8 cellular contexts compared by ENCODE assay signal in genomic region chr15:74906450-74907276, GRCh38. TPM values are rescaled to one million over a fixed set of nuclear protein-coding genes. Genes with fewer than 3 reads are reported as not detected.
DNase-seq lines count a peak whose midpoint lies in the region; ATAC-seq and TF ChIP-seq lines count a peak whose summit lies in the region.

Gene FAM219B, minus strand, starts transcription at chr15:74906851. Its CDS starts 51 bp downstream, at chr15:74906800.

- H3F3A ChIP-seq in PC-3 (ENCODE audit: low read length, unreplicated experiment): peaks cover 4% of the 10 kb centered on the region

- H3K4me2 ChIP-seq in PC-3 (ENCODE audit: low read length): peak within 1 kb of the TSS; percentile 86

- peak within 1 kb of the TSS; percentile 97 for H3K27ac Mint-ChIP-seq in Caco-2 (ENCODE audit: unreplicated experiment)
- peak within 1 kb of the TSS; percentile 95 for H3K27ac Mint-ChIP-seq in activated T-cell treated with anti-CD3 and anti-CD28 coated beads, Interleukin-2, amount 50 U/mL, for 24 hours

- CTCF ChIA-PET in Caco-2 (lab: Charles Lee): interaction anchor here (0.6 to 2.3 kb wide), 6 partner anchors 28 to 137 kb away, joined by 3 to 8 read pairs (median 5); partner anchors contain the start of gene RPP25
- CTCF ChIA-PET in PC-3 (lab: Charles Lee): interaction anchor here (0.6 kb wide), 1 partner anchor 222 kb away, joined by 3 read pairs; no protein-coding TSS in a partner anchor

- no peaks in the 10 kb centered on the region for H3K4me1 Mint-ChIP-seq in Caco-2 (ENCODE audit: low read depth, unreplicated experiment)
- peaks cover 41% of the 10 kb centered on the region for H3K4me1 Mint-ChIP-seq in activated T-cell treated with anti-CD3 and anti-CD28 coated beads, Interleukin-2, amount 50 U/mL, for 24 hours (ENCODE audit: low read depth)

- peak within 1 kb of the TSS; percentile 100 for H2AFZ ChIP-seq in PC-3 (ENCODE audit: low read length)

- H3K9me3 ChIP-seq in Caco-2 (no peaks in the 10 kb centered on the region), PC-3 (ENCODE audit: low read length) (no peaks in the 10 kb centered on the region), mucosa of rectum (ENCODE audit: control insufficient read depth in 2 of 2, low read length in 2 of 2) (no peaks in the 10 kb centered on the region)

- peaks cover 57% of the 10 kb centered on the region for H3K36me3 Mint-ChIP-seq in Caco-2 (ENCODE audit: insufficient read depth, unreplicated experiment)
- H3K36me3 Mint-ChIP-seq in activated T-cell treated with anti-CD3 and anti-CD28 coated beads, Interleukin-2, amount 50 U/mL, for 24 hours (ENCODE audit: low read depth): peaks cover 83% of the 10 kb centered on the region

- TF ChIP-seq POLR2A in erythroblast (IDR thresholded peaks at IDR 0.05; ENCODE audit: low read length): peak; percentile 75

- H3K79me2 ChIP-seq in PC-3 (ENCODE audit: low read length): peaks cover 21% of the 10 kb centered on the region

- ATAC-seq in GM21390 (IDR thresholded peaks at IDR 0.05; ENCODE audit: unreplicated experiment) (peak; percentile 74), PC-3 (peak; percentile 86)

- peak within 1 kb of the TSS; percentile 79 for H3K4me3 ChIP-seq in Caco-2 (ENCODE audit: low read depth, low read length)
- peak within 1 kb of the TSS; percentile 92 for H3K4me3 ChIP-seq in PC-3 (ENCODE audit: low read length)
- peak within 1 kb of the TSS; percentile 80 to 90 for H3K4me3 ChIP-seq in mucosa of rectum (ENCODE audit: low read length in 2 of 2)

- intact Hi-C loops in Caco-2 (cut with micrococcal nuclease; ENCODE audit: unreplicated experiment): loop anchor here (2.0 to 5.0 kb wide), 3 partner anchors 34 to 64 kb away; partner anchors contain the start of genes SCAMP2 and ULK3
- intact Hi-C loops in PC-3 (cut with micrococcal nuclease): loop anchor here (10.0 kb wide), 1 partner anchor 62 kb away; the partner anchor contains the start of gene ULK3

- H4K20me1 ChIP-seq in PC-3 (ENCODE audit: low read length): no peaks in the 10 kb centered on the region

- peak within 1 kb of the TSS; percentile 58 for H3K27ac ChIP-seq in PC-3 (ENCODE audit: low read length)
- H3K27ac ChIP-seq in mucosa of rectum (ENCODE audit: low read depth in 2 of 2, low read length in 2 of 2): peak within 1 kb of the TSS; percentile 87 to 92

- no TSS peak for BruUV-seq in Caco-2 (replicated peaks; lab: Mats Ljungman, UMichigan)
- TSS peak; percentile 87 for BruUV-seq in PC-3 (replicated peaks; lab: Mats Ljungman, UMichigan)

- DNase-seq in Caco-2 (peak; percentile 88 to 93), HuH-7.5 (ENCODE audit: low spot score) (peak; percentile 94), PC-3 (peak; percentile 83), erythroblast (lab: John Stamatoyannopoulos, UW) (peak; percentile 90 to 92)
- peak; percentile 87 for DNase-seq in activated T-cell treated with anti-CD3 and anti-CD28 coated beads, Interleukin-2, amount 50 U/mL, for 24 hours
- peak; percentile 90 for DNase-seq in stimulated activated CD8-positive, alpha-beta memory T cell treated with anti-CD3 and anti-CD28 coated beads, Interleukin-4, amount 100 ng/mL, for 48 hours

- no peaks in the 10 kb centered on the region for H3K27me3 Mint-ChIP-seq in Caco-2 (ENCODE audit: insufficient read depth, unreplicated experiment)
- H3K27me3 Mint-ChIP-seq in activated T-cell treated with anti-CD3 and anti-CD28 coated beads, Interleukin-2, amount 50 U/mL, for 24 hours: no peaks in the 10 kb centered on the region

- POLR2A ChIA-PET in Caco-2 (lab: Charles Lee): interaction anchor here (0.5 to 2.0 kb wide), 9 partner anchors 8 to 123 kb away, joined by 3 to 12 read pairs (median 5); partner anchors contain the start of genes COX5A, MPI, RPP25 and ULK3
- POLR2A ChIA-PET in PC-3 (lab: Charles Lee; ENCODE audit: unreplicated experiment): interaction anchor here (0.6 kb wide), 2 partner anchors 27 to 29 kb away, joined by 3 read pairs; no protein-coding TSS in a partner anchor

- H3K9me3 Mint-ChIP-seq in Caco-2 (ENCODE audit: unreplicated experiment): no peaks in the 10 kb centered on the region
- H3K9me3 Mint-ChIP-seq in activated T-cell treated with anti-CD3 and anti-CD28 coated beads, Interleukin-2, amount 50 U/mL, for 24 hours: no peaks in the 10 kb centered on the region

- no peaks in the 10 kb centered on the region for H3K9me2 ChIP-seq in PC-3 (replicated peaks; ENCODE audit: low read length)

- TF ChIP-seq CTCF in Caco-2 (IDR thresholded peaks at IDR 0.05; ENCODE audit: insufficient read depth in 1 of 2, low read depth in 1 of 2, low read length in 1 of 2, severe bottlenecking in 1 of 2, unreplicated experiment in 1 of 2) (no peak), PC-3 (conservative IDR thresholded peaks at IDR 0.05; ENCODE audit: low read depth, low read length) (no peak)

- H3K4me1 ChIP-seq in Caco-2: peaks cover 4% of the 10 kb centered on the region; the same call in 1 of the 2 replicates
- H3K4me1 ChIP-seq in PC-3 (ENCODE audit: insufficient read depth, low read length): peaks cover 23% of the 10 kb centered on the region
- H3K4me1 ChIP-seq in mucosa of rectum (ENCODE audit: control insufficient read depth in 2 of 2, insufficient read depth in 2 of 2, low read length in 2 of 2): peaks cover 21 to 27% of the 10 kb centered on the region in 2 donors

- peak within 1 kb of the TSS; percentile 90 for H3K9ac ChIP-seq in PC-3 (ENCODE audit: low read length)
- H3K9ac ChIP-seq in mucosa of rectum (ENCODE audit: low read depth in 1 of 2, low read length in 2 of 2): peak within 1 kb of the TSS; percentile 85 to 97

- peak within 1 kb of the TSS; percentile 99 for H3K4me3 Mint-ChIP-seq in Caco-2 (ENCODE audit: unreplicated experiment)
- peak within 1 kb of the TSS; percentile 89 for H3K4me3 Mint-ChIP-seq in activated T-cell treated with anti-CD3 and anti-CD28 coated beads, Interleukin-2, amount 50 U/mL, for 24 hours

- H3K27me3 ChIP-seq in Caco-2 (replicated peaks; ENCODE audit: control insufficient read depth, insufficient read depth, low read length): no peaks in the 10 kb centered on the region
- H3K27me3 ChIP-seq in PC-3 (ENCODE audit: low read length): no peaks in the 10 kb centered on the region
- no peaks in the 10 kb centered on the region for H3K27me3 ChIP-seq in mucosa of rectum (ENCODE audit: control insufficient read depth in 2 of 2, insufficient read depth in 2 of 2, low read length in 2 of 2)

- H3K36me3 ChIP-seq in Caco-2 (ENCODE audit: control insufficient read depth, insufficient read depth, low read length) (peaks cover 5% of the 10 kb centered on the region), PC-3 (ENCODE audit: low read depth, low read length) (peaks cover 4% of the 10 kb centered on the region; the same call in 1 of the 2 replicates), mucosa of rectum (ENCODE audit: control insufficient read depth in 2 of 2, insufficient read depth in 2 of 2, low read length in 2 of 2) (peaks cover 21 to 28% of the 10 kb centered on the region in 2 donors)

RNA-seq across cellular contexts. Expression of gene FAM219B, which starts in this region (rescaled TPM):
- 73.7 and 75.4 TPM in 2 replicates for total RNA-seq in Caco-2 (2022)
- total RNA-seq in PC-3 (2014; rRNA removed): 23.8 and 24.3 TPM in 2 replicates

Comparison
In these comparisons a context has a peak if more than half of its experiments do, and no peak if none do; other contexts are left out.
1. Peak in every context shown above with its lines: DNase-seq, ATAC-seq, H3K4me3 ChIP-seq and H3K27ac ChIP-seq.